ENCODE assay signal across 14 cellular contexts in the genomic region with DNA sequence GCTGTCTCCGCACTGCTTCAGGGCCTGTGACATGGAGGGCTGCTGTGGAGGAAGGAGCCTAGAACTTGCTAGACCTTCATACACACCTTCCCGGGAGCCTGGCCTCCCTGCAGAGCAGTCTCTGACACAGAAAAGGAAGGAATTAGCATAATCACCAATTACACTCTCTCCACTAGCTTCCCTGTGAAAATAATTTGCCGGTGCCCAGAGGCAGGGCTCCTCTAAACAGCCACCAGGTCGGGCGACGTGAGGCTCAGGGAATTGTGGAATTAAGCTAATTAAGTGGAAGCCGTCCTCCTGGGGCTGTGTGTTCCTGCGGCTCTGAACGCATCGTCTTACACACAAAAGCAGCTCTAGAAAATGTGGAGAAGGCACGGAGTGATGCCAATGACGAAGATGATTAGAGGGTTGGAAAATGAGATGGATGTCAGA.
DNase-seq lines count a peak whose midpoint lies in the region; ATAC-seq and TF ChIP-seq lines count a peak whose summit lies in the region.
"Had no signal": no experiment of that assay in that cellular context is flagged by ENCODE, and none has a peak within 500 bp of the region (broad histone marks: within the 10 kb centered on the region; RNA-seq: fewer than 3 reads in every experiment).

No MANE protein-coding gene starts in this region.

- H3K9me3 Mint-ChIP-seq in WTC11, result no peaks in the 10 kb centered on the region

- H3K36me3 ChIP-seq in A673 (ENCODE audit: insufficient read depth, low read length, poor library complexity, severe bottlenecking), result no peaks in the 10 kb centered on the region
- no peaks in the 10 kb centered on the region for H3K36me3 ChIP-seq in HUES6 (ENCODE audit: control insufficient read depth, insufficient read depth, low read length)
- H3K36me3 ChIP-seq in mesendoderm (ENCODE audit: control insufficient read depth, insufficient read depth, low read length), result no peaks in the 10 kb centered on the region
- H3K36me3 ChIP-seq: Peyer's patch had no signal

- no peaks in the 10 kb centered on the region for H3K9me3 ChIP-seq in A673 (ENCODE audit: low read depth, low read length, poor library complexity, severe bottlenecking)
- H3K9me3 ChIP-seq in HUES6 (ENCODE audit: control insufficient read depth, insufficient read depth, low read depth, low read length), result no peaks in the 10 kb centered on the region
- H3K9me3 ChIP-seq: Peyer's patch had no signal

- BruUV-seq in A673 (replicated peaks; lab: Mats Ljungman, UMichigan), result no TSS peak

- ATAC-seq in WTC11 (peak; percentile 35), HG03095 (IDR thresholded peaks at IDR 0.05; ENCODE audit: unreplicated experiment) (no peak)
- ATAC-seq: left ventricle myocardium superior had no signal

- no peak overlapping the region for H2AK5ac ChIP-seq in mesendoderm (ENCODE audit: low read length)

- peak; percentile 62 for DNase-seq in A673 (ENCODE audit: low spot score)
- DNase-seq in WTC11 (ENCODE audit: low spot score), result no peak
- DNase-seq in mesendoderm, result peak; percentile 93
- no peak for DNase-seq in GOT3 (lab: John Stamatoyannopoulos, UW)
- DNase-seq in T1000 (lab: John Stamatoyannopoulos, UW), result no peak
- no peak for DNase-seq in activated CD4-positive, alpha-beta T cell treated with anti-CD3 and anti-CD28 coated beads, Interleukin-2, amount 50 U/mL, for 48 hours
- DNase-seq: DMS53, NCI-H1105, occipital lobe, Peyer's patch, T-helper 2 cell had no signal

- no peak overlapping the region for H2BK120ac ChIP-seq in mesendoderm (ENCODE audit: low read depth, low read length)

- peak overlapping the region; percentile 95 for H3K4ac ChIP-seq in mesendoderm (ENCODE audit: low read depth, low read length)

- no peak overlapping the region for H3K23ac ChIP-seq in mesendoderm (ENCODE audit: low read length)

- H3K79me1 ChIP-seq in mesendoderm (ENCODE audit: low read length), result no peaks in the 10 kb centered on the region

- no peak overlapping the region for H3K27ac ChIP-seq in A673 (ENCODE audit: low read depth, low read length, poor library complexity, severe bottlenecking)
- H3K27ac ChIP-seq in HUES6 (ENCODE audit: low read depth, low read length), result no peak overlapping the region
- H3K27ac ChIP-seq in mesendoderm (ENCODE audit: low read depth, low read length), result peak overlapping the region; percentile 10
- H3K27ac ChIP-seq: Peyer's patch had no signal

- H3K4me1 Mint-ChIP-seq in WTC11, result peaks cover 12% of the 10 kb centered on the region

- intact Hi-C loops in A673 (cut with micrococcal nuclease; ENCODE audit: unreplicated experiment), result no loop called here

- CTCF ChIA-PET in A673 (lab: Charles Lee), result no interaction called here
- CTCF ChIA-PET in WTC11 (lab: Charles Lee), result interaction anchor here (1.0 to 2.8 kb wide), 5 partner anchors 18 to 150 kb away, joined by 3 to 20 read pairs (median 4); no protein-coding TSS in a partner anchor

- peaks cover 33% of the 10 kb centered on the region for H3K27me3 Mint-ChIP-seq in WTC11 (ENCODE audit: low read depth)

- H3K9ac ChIP-seq in HUES6 (ENCODE audit: low read length) (no peak overlapping the region), mesendoderm (ENCODE audit: low read length) (no peak overlapping the region)

- POLR2A ChIA-PET in A673 (lab: Charles Lee; ENCODE audit: low non-redundant PET) (interaction anchor here (0.6 to 0.9 kb wide), 2 partner anchors 43 to 93 kb away, joined by 3 to 6 read pairs; no protein-coding TSS in a partner anchor), WTC11 (lab: Charles Lee) (interaction anchor here (1.1 to 1.7 kb wide), 5 partner anchors 12 to 97 kb away, joined by 3 to 7 read pairs (median 3); partner anchors contain the start of gene ATF3)

- peaks cover 17% of the 10 kb centered on the region for H3K27me3 ChIP-seq in A673 (replicated peaks; ENCODE audit: insufficient read depth, low read depth, low read length, poor library complexity)
- H3K27me3 ChIP-seq in HUES6 (ENCODE audit: control insufficient read depth, insufficient read depth, low read length), result peaks cover 25% of the 10 kb centered on the region
- no peaks in the 10 kb centered on the region for H3K27me3 ChIP-seq in mesendoderm (ENCODE audit: insufficient read depth, low read length, poor library complexity)
- H3K27me3 ChIP-seq: Peyer's patch had no signal

- H4K8ac ChIP-seq in mesendoderm (ENCODE audit: low read depth, low read length), result no peak overlapping the region

- H3K4me1 ChIP-seq in A673 (ENCODE audit: insufficient read depth, low read length, poor library complexity, severe bottlenecking), result peaks cover 23% of the 10 kb centered on the region
- peaks cover 29% of the 10 kb centered on the region for H3K4me1 ChIP-seq in HUES6 (ENCODE audit: control insufficient read depth, insufficient read depth, low read length)
- H3K4me1 ChIP-seq in mesendoderm (ENCODE audit: control insufficient read depth, low read depth, low read length), result peaks cover 7% of the 10 kb centered on the region

- no CpG with 5 or more reads among the region's 12 CpGs for WGBS in mesendoderm (ENCODE audit: extremely low coverage, insufficient coverage, low lambda C conversion rate)

- no peak overlapping the region for H2BK15ac ChIP-seq in mesendoderm (replicated peaks; ENCODE audit: low read depth)

- peak overlapping the region; percentile 40 for H3K56ac ChIP-seq in mesendoderm (ENCODE audit: low read length)

- no peak overlapping the region for H3K27ac Mint-ChIP-seq in WTC11

- H3K79me2 ChIP-seq in mesendoderm (ENCODE audit: control insufficient read depth, insufficient read depth, low read length), result no peaks in the 10 kb centered on the region

- peak overlapping the region; percentile 47 for H2BK5ac ChIP-seq in mesendoderm (ENCODE audit: low read length)

- no peak overlapping the region for H3K4me3 ChIP-seq in A673 (ENCODE audit: low read depth, low read length, poor library complexity, severe bottlenecking)
- H3K4me3 ChIP-seq in HUES6 (ENCODE audit: low read depth, low read length), result peak overlapping the region; percentile 39
- no peak overlapping the region for H3K4me3 ChIP-seq in mesendoderm (ENCODE audit: low read length)

- peak overlapping the region; percentile 71 for H3K18ac ChIP-seq in mesendoderm (ENCODE audit: low read length)

- H3K4me2 ChIP-seq in mesendoderm (ENCODE audit: low read length), result peak overlapping the region; percentile 10

- H3K4me3 Mint-ChIP-seq in WTC11, result peak overlapping the region; percentile 48

- no peak overlapping the region for H4K5ac ChIP-seq in mesendoderm (ENCODE audit: low read length)

- TF ChIP-seq CTCF in A673 (conservative IDR thresholded peaks at IDR 0.05; ENCODE audit: low read depth, low read length) (no peak), WTC11 (IDR thresholded peaks at IDR 0.05) (no peak)

- H3K36me3 Mint-ChIP-seq in WTC11, result no peaks in the 10 kb centered on the region

TF ChIP-seq in WTC11, 78 proteins besides CTCF, POLR2A, EP300 and RAD21:
- TF ChIP-seq ZNF263 (CRISPR knock-in tag; IDR thresholded peaks at IDR 0.05; ENCODE audit: low read depth), result no peak
- no peak for TF ChIP-seq ZMAT4 (CRISPR knock-in tag; IDR thresholded peaks at IDR 0.05)
- TF ChIP-seq ELF4 (CRISPR knock-in tag; IDR thresholded peaks at IDR 0.05; ENCODE audit: low read depth), result no peak
- no peak for TF ChIP-seq TCF7 (CRISPR knock-in tag; IDR thresholded peaks at IDR 0.05; ENCODE audit: low read depth)
- no peak for TF ChIP-seq MAX (CRISPR knock-in tag; IDR thresholded peaks at IDR 0.05)
- no peak for TF ChIP-seq FOXP1 (CRISPR knock-in tag; IDR thresholded peaks at IDR 0.05; ENCODE audit: borderline replicate concordance)
- TF ChIP-seq JUN (CRISPR knock-in tag; IDR thresholded peaks at IDR 0.05), result no peak
- no peak for TF ChIP-seq RELA (CRISPR knock-in tag; IDR thresholded peaks at IDR 0.05; ENCODE audit: borderline replicate concordance)
- TF ChIP-seq ATF1 (CRISPR knock-in tag; IDR thresholded peaks at IDR 0.05), result no peak
- TF ChIP-seq, protein P1, sequence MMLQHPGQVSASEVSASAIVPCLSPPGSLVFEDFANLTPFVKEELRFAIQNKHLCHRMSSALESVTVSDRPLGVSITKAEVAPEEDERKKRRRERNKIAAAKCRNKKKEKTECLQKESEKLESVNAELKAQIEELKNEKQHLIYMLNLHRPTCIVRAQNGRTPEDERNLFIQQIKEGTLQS (CRISPR knock-in tag; conservative IDR thresholded peaks at IDR 0.05), result no peak
- no peak for TF ChIP-seq ZNF232 (CRISPR knock-in tag; IDR thresholded peaks at IDR 0.05)
- no peak for TF ChIP-seq NFE2L1 (CRISPR knock-in tag; IDR thresholded peaks at IDR 0.05)
- no peak for TF ChIP-seq ZNF671 (CRISPR knock-in tag; IDR thresholded peaks at IDR 0.05)
- TF ChIP-seq, protein P2, sequence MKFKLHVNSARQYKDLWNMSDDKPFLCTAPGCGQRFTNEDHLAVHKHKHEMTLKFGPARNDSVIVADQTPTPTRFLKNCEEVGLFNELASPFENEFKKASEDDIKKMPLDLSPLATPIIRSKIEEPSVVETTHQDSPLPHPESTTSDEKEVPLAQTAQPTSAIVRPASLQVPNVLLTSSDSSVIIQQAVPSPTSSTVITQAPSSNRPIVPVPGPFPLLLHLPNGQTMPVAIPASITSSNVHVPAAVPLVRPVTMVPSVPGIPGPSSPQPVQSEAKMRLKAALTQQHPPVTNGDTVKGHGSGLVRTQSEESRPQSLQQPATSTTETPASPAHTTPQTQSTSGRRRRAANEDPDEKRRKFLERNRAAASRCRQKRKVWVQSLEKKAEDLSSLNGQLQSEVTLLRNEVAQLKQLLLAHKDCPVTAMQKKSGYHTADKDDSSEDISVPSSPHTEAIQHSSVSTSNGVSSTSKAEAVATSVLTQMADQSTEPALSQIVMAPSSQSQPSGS (CRISPR knock-in tag; IDR thresholded peaks at IDR 0.05; ENCODE audit: borderline replicate concordance, low read depth), result no peak
- no peak for TF ChIP-seq ETV6 (CRISPR knock-in tag; IDR thresholded peaks at IDR 0.05)
- TF ChIP-seq NFYB (CRISPR knock-in tag; conservative IDR thresholded peaks at IDR 0.05; ENCODE audit: low read depth), result no peak

Comparison
In these comparisons a context has a peak if more than half of its experiments do, and no peak if none do; other contexts are left out.
1. DNase-seq: peak in A673 (single experiment) and mesendoderm (single experiment); none in WTC11 (single experiment), GOT3 (single experiment), T1000 (single experiment) and activated CD4-positive, alpha-beta T cell treated with anti-CD3 and anti-CD28 coated beads, Interleukin-2, amount 50 U/mL, for 48 hours (0 of 2).